In genomic region chr17:38395090-38395489, GRCh38 we compare ENCODE assay signal across 30 cellular contexts. TPM values are rescaled to one million over a fixed set of nuclear protein-coding genes. Genes with fewer than 3 reads are reported as not detected.
"Had no signal": no experiment of that assay in that cellular context is flagged by ENCODE, and none has a peak within 500 bp of the region (broad histone marks: within the 10 kb centered on the region; RNA-seq: fewer than 3 reads in every experiment).

No MANE protein-coding gene starts in this region.

- H3K27ac Mint-ChIP-seq: endodermal cell; stimulated activated memory B cell treated with anti-CD40 and anti-IgM and Interleukin-4, amounts not matched to agents 10 μg/mL and 1 μg/mL and 100 μg/mL, for 72 hours had no signal

- H3K4me1 Mint-ChIP-seq: endodermal cell; stimulated activated memory B cell treated with anti-CD40 and anti-IgM and Interleukin-4, amounts not matched to agents 10 μg/mL and 1 μg/mL and 100 μg/mL, for 72 hours had no signal

- ATAC-seq: esophagus mucosa; gastrocnemius medialis; heart left ventricle; left lobe of liver; naive thymus-derived CD8-positive, alpha-beta T cell; pancreas; stimulated activated memory B cell treated with anti-CD40 and anti-IgM and Interleukin-4, amounts not matched to agents 10 μg/mL and 1 μg/mL and 100 μg/mL, for 72 hours; stimulated activated naive CD8-positive, alpha-beta T cell treated with anti-CD3 and anti-CD28 coated beads, Interleukin-15, Interleukin-2, amounts not matched to agents 100 U/mL and 50 U/mL, for 24 hours had no signal

- H3K4me3 Mint-ChIP-seq: endodermal cell; naive thymus-derived CD8-positive, alpha-beta T cell; nephron progenitor cell; stimulated activated memory B cell treated with anti-CD40 and anti-IgM and Interleukin-4, amounts not matched to agents 10 μg/mL and 1 μg/mL and 100 μg/mL, for 72 hours had no signal

- DNase-seq: cerebellar nuclear complex; cortex of kidney; effector CD4-positive, alpha-beta T cell; endodermal cell; foreskin fibroblast; gastrocnemius medialis; heart left ventricle; kidney; mesendoderm; naive thymus-derived CD8-positive, alpha-beta T cell; nephron progenitor cell; occipital lobe; pancreas; sigmoid colon; stimulated activated CD4-positive, alpha-beta T cell treated with anti-CD3 and anti-CD28 coated beads, Interleukin-2, amount 100 ng/mL, for 24 hours; stimulated activated CD4-positive, alpha-beta T cell treated with anti-CD3 and anti-CD28 coated beads, Interleukin-4, amount 100 ng/mL, for 24 hours; stimulated activated naive CD8-positive, alpha-beta T cell treated with anti-CD3 and anti-CD28 coated beads, Interleukin-15, Interleukin-2, amounts not matched to agents 100 U/mL and 50 U/mL, for 24 hours; transverse colon had no signal

- H3K79me2 ChIP-seq: hepatocyte had no signal

- H3K9me3 Mint-ChIP-seq: endodermal cell; naive thymus-derived CD8-positive, alpha-beta T cell; stimulated activated memory B cell treated with anti-CD40 and anti-IgM and Interleukin-4, amounts not matched to agents 10 μg/mL and 1 μg/mL and 100 μg/mL, for 72 hours had no signal

- H2AFZ ChIP-seq: hepatocyte had no signal

- H3K27me3 Mint-ChIP-seq: naive thymus-derived CD8-positive, alpha-beta T cell; stimulated activated memory B cell treated with anti-CD40 and anti-IgM and Interleukin-4, amounts not matched to agents 10 μg/mL and 1 μg/mL and 100 μg/mL, for 72 hours had no signal

- H3K27ac ChIP-seq: epithelial cell of prostate, gastrocnemius medialis, heart left ventricle, hepatocyte, pancreas, prostate gland, right atrium auricular region, sigmoid colon, suprapubic skin, transverse colon, vagina had no signal

- H3K4me3 ChIP-seq: gastrocnemius medialis, heart left ventricle, hepatocyte, pancreas, prostate gland, right atrium auricular region, sigmoid colon, suprapubic skin, transverse colon, vagina had no signal

- H3K4me2 ChIP-seq: hepatocyte had no signal

- H3K9me3 ChIP-seq: gastrocnemius medialis, heart left ventricle, pancreas, prostate gland, right atrium auricular region, sigmoid colon, suprapubic skin, transverse colon, vagina had no signal

- H3K4me1 ChIP-seq: gastrocnemius medialis, pancreas, right atrium auricular region, sigmoid colon, suprapubic skin, transverse colon, vagina had no signal

- H3K27me3 ChIP-seq: gastrocnemius medialis, heart left ventricle, hepatocyte, pancreas, right atrium auricular region, sigmoid colon, suprapubic skin, transverse colon, vagina had no signal

RNA-seq across cellular contexts. Expression of gene ARHGAP23, which starts 33.2 kb away (rescaled TPM):
- total RNA-seq: naive thymus-derived CD8-positive, alpha-beta T cell had no signal

RNA-seq across cellular contexts. Expression of gene GPR179, which starts 51.3 kb away (rescaled TPM):
- total RNA-seq: dermis microvascular lymphatic vessel endothelial cell, endodermal cell, esophagus mucosa, kidney, lung microvascular endothelial cell, right atrium auricular region, skeletal muscle tissue, vagina had no signal
- polyA plus RNA-seq: naive thymus-derived CD8-positive, alpha-beta T cell had no signal
